Comparison of ENCODE assay signal across 8 cellular contexts in the genomic region with DNA sequence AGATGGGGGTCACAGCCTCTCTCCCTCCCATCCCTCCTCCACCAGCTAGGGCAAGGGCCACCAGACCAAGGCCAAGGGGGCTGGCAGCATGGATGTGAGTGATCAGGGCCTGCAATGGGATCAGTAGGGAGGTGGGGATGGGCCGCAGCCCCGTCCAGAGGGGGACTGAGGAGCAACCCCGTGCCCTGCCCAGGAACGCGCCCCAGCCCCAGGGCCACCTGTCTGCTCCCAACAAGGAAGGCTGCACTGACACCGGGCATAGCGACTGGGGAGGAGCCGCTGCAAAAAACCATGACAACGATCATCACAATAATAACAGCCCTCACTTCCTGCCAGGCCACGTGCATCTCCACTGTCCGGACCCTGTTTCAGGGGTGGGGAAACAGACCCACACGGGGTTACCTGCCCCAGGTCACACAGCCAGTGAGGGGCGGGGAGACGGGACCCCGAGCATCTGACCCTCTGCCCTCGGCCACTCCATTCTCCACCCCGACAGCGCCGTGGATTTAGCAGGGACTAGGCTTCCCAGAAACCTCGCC. TPM values are rescaled to one million over a fixed set of nuclear protein-coding genes. Genes with fewer than 3 reads are reported as not detected.
DNase-seq lines count a peak whose midpoint lies in the region; ATAC-seq and TF ChIP-seq lines count a peak whose summit lies in the region.

No MANE protein-coding gene starts in this region.

- H3K4me1 ChIP-seq in DOHH2 (ENCODE audit: control insufficient read depth, low read length) (peaks cover 50% of the 10 kb centered on the region), transverse colon (peaks cover 49 to 72% (median 60%) of the 10 kb centered on the region in 4 donors)

- peak; percentile 70 for DNase-seq in NCI-H1105 treated with DMSO at 0.1 percent for 48 hours (lab: John Stamatoyannopoulos, UW)
- no peak for DNase-seq in osteocyte (ENCODE audit: extremely low spot score, unreplicated experiment)
- no peak for DNase-seq in OCI-M2 (lab: John Stamatoyannopoulos, UW; ENCODE audit: unreplicated experiment)
- no peak for DNase-seq in transverse colon

- H3K27ac ChIP-seq in DOHH2 (ENCODE audit: low read depth, low read length) (no peak overlapping the region), transverse colon (peak overlapping the region in 2 of 4 donors; percentile 9 to 21)

- no peaks in the 10 kb centered on the region for H3K36me3 ChIP-seq in DOHH2 (ENCODE audit: control insufficient read depth, low read length)
- H3K36me3 ChIP-seq in transverse colon: no peaks in the 10 kb centered on the region

- peaks cover 4% of the 10 kb centered on the region; the same call in 1 of the 2 replicates for H3F3A ChIP-seq in DOHH2 (ENCODE audit: control insufficient read depth, insufficient read depth)

- H3K27ac Mint-ChIP-seq in dendritic cell treated with granulocyte-macrophage colony-stimulating factor and Interleukin-4, amounts not matched to agents 40 ng/mL and 50 ng/mL, for 4 days: peak overlapping the region; percentile 98
- H3K27ac Mint-ChIP-seq in osteocyte (ENCODE audit: unreplicated experiment): peak overlapping the region; percentile 85

- TF ChIP-seq POLR2A in transverse colon (IDR thresholded peaks at IDR 0.05): no peak

- intact Hi-C loops in dendritic cell treated with granulocyte-macrophage colony-stimulating factor and Interleukin-4, amounts not matched to agents 40 ng/mL and 50 ng/mL, for 4 days (cut with micrococcal nuclease): no loop called here
- intact Hi-C loops in transverse colon (cut with DNase I; ENCODE audit: low total_unique reads): no loop called here

- H3K27me3 ChIP-seq in DOHH2 (ENCODE audit: control insufficient read depth, low read length): no peaks in the 10 kb centered on the region
- no peaks in the 10 kb centered on the region for H3K27me3 ChIP-seq in transverse colon

- H3K79me2 ChIP-seq in DOHH2 (ENCODE audit: control insufficient read depth, low read length): peaks cover 89% of the 10 kb centered on the region

- no peaks in the 10 kb centered on the region for H3K9me2 ChIP-seq in DOHH2 (replicated peaks; ENCODE audit: control insufficient read depth, low read length)

- peaks cover 51% of the 10 kb centered on the region for H4K20me1 ChIP-seq in DOHH2 (ENCODE audit: control insufficient read depth, insufficient read depth, low read depth, low read length)

- in situ Hi-C loops in transverse colon (cut with MboI; ENCODE audit: low pct_ligation_motif_present in 1 of 4, low pct_unique_long_range_greater_than_20kb in 1 of 4, low sequenced_read_pairs in 3 of 4): no loop called here

- peak overlapping the region; percentile 46 for H3K4me2 ChIP-seq in DOHH2 (ENCODE audit: low read length)

- no peaks in the 10 kb centered on the region for H3K9me3 Mint-ChIP-seq in dendritic cell treated with granulocyte-macrophage colony-stimulating factor and Interleukin-4, amounts not matched to agents 40 ng/mL and 50 ng/mL, for 4 days
- H3K9me3 Mint-ChIP-seq in osteocyte (ENCODE audit: unreplicated experiment): no peaks in the 10 kb centered on the region

- 26% methylated on average over 10 of the region's 20 CpGs; no CpG with 5 or more reads in 1 of the 2 donors for WGBS in transverse colon (ENCODE audit: low coverage in 1 of 2), 2 donors

- H3K27me3 Mint-ChIP-seq in dendritic cell treated with granulocyte-macrophage colony-stimulating factor and Interleukin-4, amounts not matched to agents 40 ng/mL and 50 ng/mL, for 4 days: no peaks in the 10 kb centered on the region
- no peaks in the 10 kb centered on the region for H3K27me3 Mint-ChIP-seq in osteocyte (ENCODE audit: unreplicated experiment)

- TF ChIP-seq EP300 in transverse colon (IDR thresholded peaks at IDR 0.05; ENCODE audit: low read depth): no peak

- H3K4me1 Mint-ChIP-seq in dendritic cell treated with granulocyte-macrophage colony-stimulating factor and Interleukin-4, amounts not matched to agents 40 ng/mL and 50 ng/mL, for 4 days (ENCODE audit: low read depth): peaks cover 87% of the 10 kb centered on the region
- H3K4me1 Mint-ChIP-seq in osteocyte (ENCODE audit: unreplicated experiment): peaks cover 58% of the 10 kb centered on the region

- no peak overlapping the region for H3K4me3 Mint-ChIP-seq in dendritic cell treated with granulocyte-macrophage colony-stimulating factor and Interleukin-4, amounts not matched to agents 40 ng/mL and 50 ng/mL, for 4 days
- no peak overlapping the region for H3K4me3 Mint-ChIP-seq in osteocyte (ENCODE audit: unreplicated experiment)

- ATAC-seq in esophagus mucosa: no peak
- ATAC-seq in HG03520 (IDR thresholded peaks at IDR 0.05; ENCODE audit: unreplicated experiment): no peak

- H3K4me3 ChIP-seq in DOHH2 (ENCODE audit: low read length) (no peak overlapping the region), transverse colon (no peak overlapping the region)

- no peaks in the 10 kb centered on the region for H3K9me3 ChIP-seq in DOHH2 (ENCODE audit: control insufficient read depth, insufficient read depth, low read length)
- no peaks in the 10 kb centered on the region for H3K9me3 ChIP-seq in transverse colon

- TF ChIP-seq CTCF in DOHH2 (IDR thresholded peaks at IDR 0.05; ENCODE audit: low read depth, low read length, poor library complexity, severe bottlenecking): no peak
- TF ChIP-seq CTCF in osteocyte (IDR thresholded peaks at IDR 0.05): no peak
- no peak for TF ChIP-seq CTCF in transverse colon (IDR thresholded peaks at IDR 0.05)

- H3K36me3 Mint-ChIP-seq in dendritic cell treated with granulocyte-macrophage colony-stimulating factor and Interleukin-4, amounts not matched to agents 40 ng/mL and 50 ng/mL, for 4 days (ENCODE audit: low read depth): peaks cover 49% of the 10 kb centered on the region
- H3K36me3 Mint-ChIP-seq in osteocyte (ENCODE audit: unreplicated experiment): no peaks in the 10 kb centered on the region

RNA-seq across cellular contexts. Expression of a gene that starts 24.3 kb away (rescaled TPM):
- total RNA-seq in osteocyte (362 and 381 TPM in 2 replicates), esophagus mucosa (60.3 TPM), transverse colon (100 to 1,000 TPM in 2 of 4 donors, 10 to 100 TPM in 2; 72.1 to 460 (median 119) TPM)
